23 cellular contexts compared by ENCODE assay signal in genomic region chr18:45334188-45334587, GRCh38.
"Had no signal": no experiment of that assay in that cellular context is flagged by ENCODE, and none has a peak within 500 bp of the region (broad histone marks: within the 10 kb centered on the region; RNA-seq: fewer than 3 reads in every experiment).

No MANE protein-coding gene starts in this region.

- DNase-seq: activated CD4-positive, alpha-beta memory T cell treated with anti-CD3 and anti-CD28 coated beads for 36 hours; activated CD4-positive, alpha-beta T cell treated with anti-CD3 and anti-CD28 coated beads, Interleukin-2, amount 10 ng/mL, durations not matched to agents 7 days and 5 days; activated CD4-positive, CD25-positive, alpha-beta regulatory T cell; activated CD8-positive, alpha-beta memory T cell treated with anti-CD3 and anti-CD28 coated beads for 24 hours; activated effector memory CD4-positive, alpha-beta T cell treated with anti-CD3 and anti-CD28 coated beads, Interleukin-2, amount 50 U/mL, for 16 hours; activated naive CD4-positive, alpha-beta T cell treated with anti-CD3 and anti-CD28 coated beads for 36 hours; activated T-cell treated with anti-CD3 and anti-CD28 coated beads, Interleukin-2, amount 50 U/mL, for 4 hours; amygdala; KG1; NCI-H1048; NCI-H1436; NCI-H1694 treated with DMSO at 0.1 percent for 48 hours; NCI-H2029 treated with DMSO at 0.1 percent for 48 hours; NCI-H345; NCI-H510A; NCI-H526 treated with DMSO at 0.1 percent for 48 hours; NCI-H82; PC-9; SHP77 treated with DMSO at 0.1 percent for 48 hours; T-cell; T-helper 2 cell; T1000 had no signal

- H3K4me3 ChIP-seq: PC-9 had no signal

- H3K27ac ChIP-seq: PC-9, VCaP had no signal

- H3K4me2 ChIP-seq: PC-9 had no signal

- ATAC-seq: activated T-cell treated with anti-CD3 and anti-CD28 coated beads, Interleukin-2, amount 50 U/mL, for 4 hours; T-cell had no signal
